19 cellular contexts compared by ENCODE assay signal in the genomic region with DNA sequence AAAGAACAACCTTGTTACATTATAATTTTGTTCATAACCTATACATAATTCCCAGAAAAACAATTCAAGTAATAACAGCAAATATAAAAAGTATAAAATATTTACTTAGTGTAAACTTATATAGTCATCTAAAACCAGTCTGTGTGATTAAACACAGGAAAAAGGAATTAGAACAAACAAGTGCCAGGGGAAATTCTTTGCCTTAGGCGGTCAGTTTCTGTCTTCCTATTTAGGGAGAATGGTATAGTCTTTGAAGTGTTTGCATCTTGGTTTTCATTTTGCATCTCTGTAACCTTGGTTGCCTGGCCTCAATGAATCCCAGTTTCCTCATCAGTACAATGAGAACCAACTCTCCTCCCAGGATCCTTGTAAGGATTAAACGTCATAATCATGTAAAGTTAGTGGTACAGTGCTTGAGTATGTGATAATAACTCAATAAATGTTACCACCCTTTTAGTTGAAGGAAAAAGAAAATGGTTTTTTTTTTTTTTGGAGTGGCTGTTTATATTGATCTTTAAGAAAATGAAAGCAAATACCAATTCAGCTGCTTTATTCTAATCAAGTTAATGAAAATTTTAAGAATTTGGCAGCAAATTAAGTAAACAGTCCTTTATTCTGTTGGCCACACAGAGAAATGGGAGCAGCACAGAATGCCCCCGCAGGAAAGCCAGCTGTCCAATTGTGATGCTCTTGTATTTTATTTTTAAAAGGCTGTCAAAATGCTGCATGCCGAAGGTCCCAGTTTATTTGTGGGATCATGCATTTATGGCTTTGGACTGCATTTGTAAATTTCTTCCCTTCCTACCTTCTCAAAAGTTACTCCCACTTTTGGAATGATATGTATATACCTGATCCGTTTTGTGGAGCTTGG.
"Had no signal": no experiment of that assay in that cellular context is flagged by ENCODE, and none has a peak within 500 bp of the region (broad histone marks: within the 10 kb centered on the region; RNA-seq: fewer than 3 reads in every experiment).

No MANE protein-coding gene starts in this region.

- H3K4me1 ChIP-seq: breast epithelium had no signal

- DNase-seq: activated B cell treated with CpG ODN at 0.5 μM for 24 hours; activated CD4-positive, alpha-beta T cell treated with anti-CD3 and anti-CD28 coated beads, Interleukin-2, amount 10 ng/mL, durations not matched to agents 24 days and 14 days; activated CD8-positive, alpha-beta T cell treated with anti-CD3 and anti-CD28 coated beads for 36 hours; activated gamma-delta T cell; activated T-cell treated with anti-CD3 and anti-CD28 coated beads, Interleukin-2, amount 50 U/mL, for 1 hour; adrenal gland; endodermal cell; erythroblast; lower lobe of right lung; pancreas; right lobe of liver; stimulated activated CD4-positive, alpha-beta T cell treated with anti-CD3 and anti-CD28 coated beads, Interleukin-4, amount 100 ng/mL, for 1 hour; stimulated activated naive B cell treated with anti-CD40 and anti-IgM and Interleukin-4, amounts not matched to agents 10 μg/mL and 1 μg/mL and 100 μg/mL, for 72 hours; SW 1271 had no signal

- H3K9me3 ChIP-seq: adrenal gland, breast epithelium, lower lobe of right lung, neutrophil, pancreas, right lobe of liver had no signal

- H3K27ac ChIP-seq: adrenal gland, breast epithelium, lower lobe of right lung, neutrophil, pancreas, right lobe of liver had no signal

- H3K27me3 Mint-ChIP-seq: activated B cell treated with CpG ODN at 0.5 μM for 24 hours; activated CD4-positive, alpha-beta T cell treated with anti-CD3 and anti-CD28 coated beads, Interleukin-2, amount 10 ng/mL, durations not matched to agents 24 days and 14 days; activated CD8-positive, alpha-beta T cell treated with anti-CD3 and anti-CD28 coated beads for 36 hours; activated naive CD4-positive, alpha-beta T cell treated with anti-CD3 and anti-CD28 coated beads, Interleukin-2, amount 50 U/mL, for 24 hours; natural killer cell treated with Interleukin-12 subunit alpha and Interleukin-12 subunit beta and Interleukin-15 and Interleukin-18, amount 100 ng/mL, for 72 hours; stimulated activated naive B cell treated with anti-CD40 and anti-IgM and Interleukin-4, amounts not matched to agents 10 μg/mL and 1 μg/mL and 100 μg/mL, for 72 hours had no signal

- H3K4me2 ChIP-seq: smooth muscle cell had no signal

- H3K27me3 ChIP-seq: adrenal gland, breast epithelium, neutrophil, pancreas, right lobe of liver had no signal

- H3K36me3 Mint-ChIP-seq: natural killer cell treated with Interleukin-12 subunit alpha and Interleukin-12 subunit beta and Interleukin-15 and Interleukin-18, amount 100 ng/mL, for 72 hours had no signal

- H3K36me3 ChIP-seq: breast epithelium had no signal

- H3K27ac Mint-ChIP-seq: activated B cell treated with CpG ODN at 0.5 μM for 24 hours; activated naive CD4-positive, alpha-beta T cell treated with anti-CD3 and anti-CD28 coated beads, Interleukin-2, amount 50 U/mL, for 24 hours; endodermal cell; stimulated activated naive B cell treated with anti-CD40 and anti-IgM and Interleukin-4, amounts not matched to agents 10 μg/mL and 1 μg/mL and 100 μg/mL, for 72 hours had no signal

- H3K4me3 Mint-ChIP-seq: activated B cell treated with CpG ODN at 0.5 μM for 24 hours; activated CD4-positive, alpha-beta T cell treated with anti-CD3 and anti-CD28 coated beads, Interleukin-2, amount 10 ng/mL, durations not matched to agents 24 days and 14 days; activated CD8-positive, alpha-beta T cell treated with anti-CD3 and anti-CD28 coated beads for 36 hours; activated naive CD4-positive, alpha-beta T cell treated with anti-CD3 and anti-CD28 coated beads, Interleukin-2, amount 50 U/mL, for 24 hours; endodermal cell; natural killer cell treated with Interleukin-12 subunit alpha and Interleukin-12 subunit beta and Interleukin-15 and Interleukin-18, amount 100 ng/mL, for 72 hours; stimulated activated naive B cell treated with anti-CD40 and anti-IgM and Interleukin-4, amounts not matched to agents 10 μg/mL and 1 μg/mL and 100 μg/mL, for 72 hours had no signal

- H3K9me3 Mint-ChIP-seq: activated B cell treated with CpG ODN at 0.5 μM for 24 hours; activated CD4-positive, alpha-beta T cell treated with anti-CD3 and anti-CD28 coated beads, Interleukin-2, amount 10 ng/mL, durations not matched to agents 24 days and 14 days; activated CD8-positive, alpha-beta T cell treated with anti-CD3 and anti-CD28 coated beads for 36 hours; activated naive CD4-positive, alpha-beta T cell treated with anti-CD3 and anti-CD28 coated beads, Interleukin-2, amount 50 U/mL, for 24 hours; endodermal cell; natural killer cell treated with Interleukin-12 subunit alpha and Interleukin-12 subunit beta and Interleukin-15 and Interleukin-18, amount 100 ng/mL, for 72 hours had no signal

- H3K4me3 ChIP-seq: adrenal gland, breast epithelium, lower lobe of right lung, pancreas, right lobe of liver, smooth muscle cell had no signal
